ENCODE assay signal across 19 cellular contexts in genomic region chr14:102066041-102066451, GRCh38.
"Had no signal": no experiment of that assay in that cellular context is flagged by ENCODE, and none has a peak within 500 bp of the region (broad histone marks: within the 10 kb centered on the region; RNA-seq: fewer than 3 reads in every experiment).

No MANE protein-coding gene starts in this region.

- H3K4me3 Mint-ChIP-seq: activated CD4-positive, alpha-beta T cell treated with anti-CD3 and anti-CD28 coated beads, Interleukin-2, amount 10 ng/mL, durations not matched to agents 24 days and 14 days; activated naive CD4-positive, alpha-beta T cell treated with anti-CD3 and anti-CD28 coated beads for 36 hours; naive thymus-derived CD4-positive, alpha-beta T cell; T-helper 1 cell treated with Interleukin-12 subunit alpha and Interleukin-12 subunit beta and Interleukin-4 antibody, amounts not matched to agents 30 μg/mL and 1 μg/mL, for 36 hours had no signal

- H3K27me3 ChIP-seq: cardiac muscle cell, dorsolateral prefrontal cortex, gastroesophageal sphincter, heart right ventricle, neutrophil, stomach had no signal

- ATAC-seq: gastroesophageal sphincter; heart right ventricle; left colon; naive thymus-derived CD4-positive, alpha-beta T cell had no signal

- H3K9me3 Mint-ChIP-seq: activated CD4-positive, alpha-beta T cell treated with anti-CD3 and anti-CD28 coated beads, Interleukin-2, amount 10 ng/mL, durations not matched to agents 24 days and 14 days; activated naive CD4-positive, alpha-beta T cell treated with anti-CD3 and anti-CD28 coated beads for 36 hours; activated T-helper 2 cell treated with anti-CD3 and anti-CD28 coated beads, Interferon-gamma antibody, Interleukin-2, Interleukin-4, amounts not matched to agents 10 μg/mL and 5 μg/mL and 100 μg/mL, durations not matched to agents 14 hours and 24 hours and 36 hours; naive thymus-derived CD4-positive, alpha-beta T cell; T-helper 1 cell treated with Interleukin-12 subunit alpha and Interleukin-12 subunit beta and Interleukin-4 antibody, amounts not matched to agents 30 μg/mL and 1 μg/mL, for 36 hours had no signal

- DNase-seq: activated CD4-positive, alpha-beta T cell treated with anti-CD3 and anti-CD28 coated beads, Interleukin-2, amount 10 ng/mL, durations not matched to agents 24 days and 14 days; activated CD8-positive, alpha-beta memory T cell treated with anti-CD3 and anti-CD28 coated beads for 24 hours; activated naive CD4-positive, alpha-beta T cell treated with anti-CD3 and anti-CD28 coated beads for 36 hours; dorsolateral prefrontal cortex; erythroblast; heart right ventricle; left colon; naive thymus-derived CD4-positive, alpha-beta T cell; stimulated activated CD4-positive, alpha-beta T cell treated with anti-CD3 and anti-CD28 coated beads, Interleukin-15, amount 100 ng/mL, for 24 hours; stimulated activated CD4-positive, alpha-beta T cell treated with anti-CD3 and anti-CD28 coated beads, Interleukin-4, amount 100 ng/mL, for 1 hour; stomach had no signal

- FAIRE-seq: urothelium cell line had no signal

- H3K36me3 ChIP-seq: cardiac muscle cell, gastroesophageal sphincter, heart right ventricle, neutrophil, stomach, thoracic aorta had no signal

- H3K36me3 Mint-ChIP-seq: naive thymus-derived CD4-positive, alpha-beta T cell had no signal

- H3K4me3 ChIP-seq: cardiac muscle cell, dorsolateral prefrontal cortex, gastroesophageal sphincter, heart right ventricle, lung, stomach, thoracic aorta had no signal

- H3K27me3 Mint-ChIP-seq: activated CD4-positive, alpha-beta T cell treated with anti-CD3 and anti-CD28 coated beads, Interleukin-2, amount 10 ng/mL, durations not matched to agents 24 days and 14 days had no signal

- H3K9me3 ChIP-seq: gastroesophageal sphincter, neutrophil, stomach, thoracic aorta had no signal

- H3K27ac Mint-ChIP-seq: activated CD4-positive, alpha-beta T cell treated with anti-CD3 and anti-CD28 coated beads, Interleukin-2, amount 10 ng/mL, durations not matched to agents 24 days and 14 days; activated T-helper 2 cell treated with anti-CD3 and anti-CD28 coated beads, Interferon-gamma antibody, Interleukin-2, Interleukin-4, amounts not matched to agents 10 μg/mL and 5 μg/mL and 100 μg/mL, durations not matched to agents 14 hours and 24 hours and 36 hours; T-helper 1 cell treated with Interleukin-12 subunit alpha and Interleukin-12 subunit beta and Interleukin-4 antibody, amounts not matched to agents 30 μg/mL and 1 μg/mL, for 36 hours had no signal

- H3K27ac ChIP-seq: cardiac muscle cell, dorsolateral prefrontal cortex, gastroesophageal sphincter, heart right ventricle, neutrophil, stomach, thoracic aorta had no signal
